Comparison of ENCODE assay signal across 10 cellular contexts in genomic region chr17:62778990-62779681, GRCh38. TPM values are rescaled to one million over a fixed set of nuclear protein-coding genes. Genes with fewer than 3 reads are reported as not detected.
DNase-seq lines count a peak whose midpoint lies in the region; ATAC-seq and TF ChIP-seq lines count a peak whose summit lies in the region.
"Had no signal": no experiment of that assay in that cellular context is flagged by ENCODE, and none has a peak within 500 bp of the region (broad histone marks: within the 10 kb centered on the region; RNA-seq: fewer than 3 reads in every experiment).

No MANE protein-coding gene starts in this region.

- peaks cover 38% of the 10 kb centered on the region for H3K4me1 ChIP-seq in GM23248 (ENCODE audit: insufficient read depth)
- no peaks in the 10 kb centered on the region for H3K4me1 ChIP-seq in spleen

- H3K9me3 ChIP-seq in GM23248 (ENCODE audit: low read depth) (no peaks in the 10 kb centered on the region), spleen (peaks cover 0 to 8% (median 2%) of the 10 kb centered on the region in 8 donors)
- H3K9me3 ChIP-seq: thoracic aorta had no signal

- H3K9ac ChIP-seq in GM23248 = peak overlapping the region; percentile 79

- in situ Hi-C loops in GM23248 (cut with MboI) = no loop called here

- peak overlapping the region; percentile 94 for H3K4me2 ChIP-seq in GM23248 (ENCODE audit: unreplicated experiment)

- no peaks in the 10 kb centered on the region for H3K36me3 ChIP-seq in GM23248 (ENCODE audit: low read depth)
- H3K36me3 ChIP-seq in spleen = no peaks in the 10 kb centered on the region
- H3K36me3 ChIP-seq: thoracic aorta had no signal

- no peaks in the 10 kb centered on the region for H3K9me2 ChIP-seq in GM23248 (ENCODE audit: insufficient read depth)

- no peak for TF ChIP-seq CTCF in spleen (IDR thresholded peaks at IDR 0.05 in 8 of 11, conservative IDR thresholded peaks at IDR 0.05 in 3 of 11)

- H3K27me3 ChIP-seq in GM23248 (replicated peaks; ENCODE audit: insufficient read depth) (no peaks in the 10 kb centered on the region), spleen (replicated peaks in 1 of 7) (peaks cover 0 to 12% (median 0%) of the 10 kb centered on the region in 7 donors)

- peak overlapping the region; percentile 72 for H2AFZ ChIP-seq in GM23248

- no peaks in the 10 kb centered on the region for H4K20me1 ChIP-seq in GM23248 (ENCODE audit: insufficient read depth)

- peak overlapping the region; percentile 92 for H3K27ac ChIP-seq in GM23248
- peak overlapping the region; percentile 97 for H3K27ac ChIP-seq in epithelial cell of prostate
- H3K27ac ChIP-seq in spleen = no peak overlapping the region

- ATAC-seq in HG02678 (IDR thresholded peaks at IDR 0.05; ENCODE audit: unreplicated experiment) = no peak
- ATAC-seq in GM18519 (IDR thresholded peaks at IDR 0.05; ENCODE audit: low FRiP score, unreplicated experiment) = no peak

- H3K4me3 ChIP-seq in GM23248 (peak overlapping the region; percentile 58), spleen (no peak overlapping the region)
- H3K4me3 ChIP-seq: thoracic aorta had no signal

- no peak for TF ChIP-seq POLR2A in spleen (IDR thresholded peaks at IDR 0.05)

- 0 to 2% methylated on average over 21 of the region's 21 CpGs for WGBS in GM23248 (ENCODE audit: low coverage in 1 of 2, low lambda C conversion rate in 2 of 2, missing lambda C conversion rate in 2 of 2), 2 experiments
- 81 to 84% (median 82%) methylated on average over 21 of the region's 21 CpGs for WGBS in spleen, 5 donors

- H3K79me2 ChIP-seq in GM23248 (ENCODE audit: insufficient read depth) = no peaks in the 10 kb centered on the region

- intact Hi-C loops in spleen (cut with DNase I; ENCODE audit: low total_unique reads) = no loop called here

- DNase-seq in GM23248 (peak; percentile 98), NCI-H345 (lab: John Stamatoyannopoulos, UW) (peak; percentile 95), epithelial cell of prostate (ENCODE audit: low read depth, low spot score) (peak; percentile 97), putamen (ENCODE audit: low spot score) (peak; percentile 86), spleen (no peak)
- DNase-seq in stimulated activated CD4-positive, alpha-beta T cell treated with anti-CD3 and anti-CD28 coated beads, Interleukin-2, amount 100 ng/mL, for 24 hours = no peak
- DNase-seq: activated CD4-positive, alpha-beta T cell treated with anti-CD3 and anti-CD28 coated beads for 48 hours had no signal

- peaks cover 38% of the 10 kb centered on the region for H3F3A ChIP-seq in GM23248 (ENCODE audit: insufficient read depth)

RNA-seq across cellular contexts. Expression of gene MARCHF10, which starts 29.0 kb away (rescaled TPM):
- 1.8 and 7.1 TPM in 2 replicates for total RNA-seq in GM23248 (2014; rRNA removed; shearing (Covaris generic))
- 1.3 and 2.1 TPM in 2 replicates for polyA plus RNA-seq in GM23248 (2016; fragmentation: Nextera tagmentation; extraction: Ambion mirVana)
- not detected for total RNA-seq in spleen
- polyA plus RNA-seq in spleen = under 1 TPM; 0.15 to 0.32 (median 0.26) TPM
- total RNA-seq: thoracic aorta had no signal

Comparison
In these comparisons a context has a peak if more than half of its experiments do, and no peak if none do; other contexts are left out.
1. DNase-seq: peak in GM23248 (single experiment), NCI-H345 (single experiment), epithelial cell of prostate (single experiment) and putamen (single experiment); none in spleen (single experiment) and stimulated activated CD4-positive, alpha-beta T cell treated with anti-CD3 and anti-CD28 coated beads, Interleukin-2, amount 100 ng/mL, for 24 hours (0 of 2).
2. H3K27ac ChIP-seq: peak in GM23248 (single experiment) and epithelial cell of prostate (single experiment); none in spleen (0 of 8).